ENCODE assay signal across 2 cellular contexts in genomic region chr16:282491-282890, GRCh38.
TF ChIP-seq lines count a peak whose summit lies in the region.

No MANE protein-coding gene starts in this region.

TF ChIP-seq in HEK293, 187 proteins besides CTCF, POLR2A, EP300 and RAD21:
- TF ChIP-seq ZNF449 (tag by site-specific recombination; IDR thresholded peaks at IDR 0.05) (no peak), ZNF561 (tag by site-specific recombination; IDR thresholded peaks at IDR 0.05; ENCODE audit: borderline replicate concordance) (no peak), PRDM2 (tag by site-specific recombination; IDR thresholded peaks at IDR 0.05; ENCODE audit: borderline replicate concordance) (no peak), ZBTB21 (tag by site-specific recombination; IDR thresholded peaks at IDR 0.05) (no peak), TRIM28 (IDR thresholded peaks at IDR 0.05; ENCODE audit: borderline replicate concordance, low read length) (no peak), GLIS2 (tag by site-specific recombination; IDR thresholded peaks at IDR 0.05) (peak; percentile 16; the same call in 1 of the 2 replicates), KLF8 (tag by site-specific recombination; IDR thresholded peaks at IDR 0.05) (no peak), TCF7L2 (IDR thresholded peaks at IDR 0.05; ENCODE audit: borderline replicate concordance, low read depth, low read length) (no peak), HIC1 (tag by site-specific recombination; IDR thresholded peaks at IDR 0.05) (no peak)

TF ChIP-seq in K562, 482 proteins besides CTCF, POLR2A, EP300 and RAD21:
- TF ChIP-seq VEZF1 (CRISPR knock-in tag; IDR thresholded peaks at IDR 0.05) = peak; percentile 45
- TF ChIP-seq E2F4 (CRISPR knock-in tag; IDR thresholded peaks at IDR 0.05; ENCODE audit: low read depth) = no peak
